ENCODE assay signal across 8 cellular contexts in genomic region chr19:55598719-55599467, GRCh38. TPM values are rescaled to one million over a fixed set of nuclear protein-coding genes. Genes with fewer than 3 reads are reported as not detected.
DNase-seq lines count a peak whose midpoint lies in the region; ATAC-seq and TF ChIP-seq lines count a peak whose summit lies in the region.

No MANE protein-coding gene starts in this region.

- H3K36me3 Mint-ChIP-seq in activated T-cell treated with anti-CD3 and anti-CD28 coated beads, Interleukin-2, amount 50 U/mL, for 24 hours (ENCODE audit: low read depth) = peaks cover 56% of the 10 kb centered on the region

- peak overlapping the region; percentile 97 for H3K4me3 Mint-ChIP-seq in activated T-cell treated with anti-CD3 and anti-CD28 coated beads, Interleukin-2, amount 50 U/mL, for 24 hours

- peaks cover 4% of the 10 kb centered on the region for H3K9me3 Mint-ChIP-seq in activated T-cell treated with anti-CD3 and anti-CD28 coated beads, Interleukin-2, amount 50 U/mL, for 24 hours

- H3K27ac Mint-ChIP-seq in activated T-cell treated with anti-CD3 and anti-CD28 coated beads, Interleukin-2, amount 50 U/mL, for 24 hours = peak overlapping the region; percentile 100

- H3K4me1 Mint-ChIP-seq in activated T-cell treated with anti-CD3 and anti-CD28 coated beads, Interleukin-2, amount 50 U/mL, for 24 hours (ENCODE audit: low read depth) = peaks cover 33% of the 10 kb centered on the region

- peak; percentile 86 for DNase-seq in DMS114 treated with DMSO at 0.1 percent for 48 hours (lab: John Stamatoyannopoulos, UW; ENCODE audit: unreplicated experiment)
- peak; percentile 86 for DNase-seq in OCI-M2 (lab: John Stamatoyannopoulos, UW; ENCODE audit: unreplicated experiment)
- DNase-seq in activated T-cell treated with anti-CD3 and anti-CD28 coated beads, Interleukin-2, amount 50 U/mL, for 24 hours = peak; percentile 98
- DNase-seq in myocyte (ENCODE audit: low read depth) = peak; percentile 92
- DNase-seq in stimulated activated CD8-positive, alpha-beta memory T cell treated with anti-CD3 and anti-CD28 coated beads, Interleukin-7, amount 100 ng/mL, for 4 hours (ENCODE audit: low read depth in 2 of 2) = peak; percentile 83 to 86

- H3K27me3 Mint-ChIP-seq in activated T-cell treated with anti-CD3 and anti-CD28 coated beads, Interleukin-2, amount 50 U/mL, for 24 hours = no peaks in the 10 kb centered on the region

- TF ChIP-seq EP300 in Ishikawa (IDR thresholded peaks at IDR 0.05; ENCODE audit: borderline replicate concordance) = no peak

- TF ChIP-seq RAD21 in Ishikawa (IDR thresholded peaks at IDR 0.05; ENCODE audit: low read depth) = no peak

- ATAC-seq in GM21529 (IDR thresholded peaks at IDR 0.05; ENCODE audit: unreplicated experiment) (peak; percentile 49), esophagus mucosa (peak; percentile 90)

TF ChIP-seq in Ishikawa, 13 proteins besides CTCF, POLR2A, EP300 and RAD21:
- TF ChIP-seq TAF1 (IDR thresholded peaks at IDR 0.05; ENCODE audit: low read depth) = peak; percentile 71; the same call in 1 of the 2 replicates
- TF ChIP-seq FOXM1 (IDR thresholded peaks at IDR 0.05; ENCODE audit: borderline replicate concordance, low read depth) = no peak
- TF ChIP-seq REST (IDR thresholded peaks at IDR 0.05; ENCODE audit: low read depth) = no peak
TF ChIP-seq in Ishikawa: peak in this region for 1.

RNA-seq across cellular contexts. Expression of gene FIZ1, which starts 0.4 kb away (rescaled TPM):
- total RNA-seq in esophagus mucosa = 7.1 TPM
- 5.3 and 9.1 TPM in 2 replicates for total RNA-seq in myocyte
- polyA plus RNA-seq in myocyte (2012) = 10.8 TPM

RNA-seq across cellular contexts. Expression of gene ZNF524, which starts 1.2 kb away (rescaled TPM):
- total RNA-seq in esophagus mucosa (20.1 TPM), myocyte (21.9 and 29.8 TPM in 2 replicates)
- polyA plus RNA-seq in myocyte (2012) = 13.9 TPM

RNA-seq across cellular contexts. Expression of gene ZNF865, which starts 6.6 kb away (rescaled TPM):
- total RNA-seq in esophagus mucosa = 5.3 TPM
- 2.9 and 3.5 TPM in 2 replicates for total RNA-seq in myocyte
- 10.2 TPM for polyA plus RNA-seq in myocyte (2012)

RNA-seq across cellular contexts. Expression of gene ZNF579, which starts 18.2 kb away (rescaled TPM):
- total RNA-seq in esophagus mucosa = 3.4 TPM
- total RNA-seq in myocyte = 13.1 and 13.3 TPM in 2 replicates
- polyA plus RNA-seq in myocyte (2012) = 13.4 TPM

RNA-seq across cellular contexts. Expression of gene ZNF784, which starts 25.5 kb away (rescaled TPM):
- total RNA-seq in esophagus mucosa = 3.8 TPM
- 8.7 and 9.3 TPM in 2 replicates for total RNA-seq in myocyte
- 7.5 TPM for polyA plus RNA-seq in myocyte (2012)

Comparison
In these comparisons a context has a peak if more than half of its experiments do, and no peak if none do; other contexts are left out.
1. Peak in every context shown above with its lines: DNase-seq and ATAC-seq.